In genomic region chr18:12679183-12679786, GRCh38 we compare ENCODE assay signal across 8 cellular contexts. TPM values are rescaled to one million over a fixed set of nuclear protein-coding genes. Genes with fewer than 3 reads are reported as not detected.
DNase-seq lines count a peak whose midpoint lies in the region; ATAC-seq and TF ChIP-seq lines count a peak whose summit lies in the region.

No MANE protein-coding gene starts in this region.

- peak overlapping the region in 44 of 59 donors; percentile 1 to 81 (median 56) for H3K27ac ChIP-seq in dorsolateral prefrontal cortex

- ATAC-seq in HG03196 (IDR thresholded peaks at IDR 0.05; ENCODE audit: unreplicated experiment) = no peak

- peak overlapping the region in 29 of 59 donors; percentile 1 to 45 (median 24) for H3K4me3 ChIP-seq in dorsolateral prefrontal cortex

- DNase-seq in Ammon's horn (ENCODE audit: low spot score) (peak; percentile 72), dorsolateral prefrontal cortex (no peak), myocyte (ENCODE audit: low read depth) (peak; percentile 81), NOMO-1 treated with DMSO at 0.1 percent for 48 hours (lab: John Stamatoyannopoulos, UW; ENCODE audit: unreplicated experiment) (no peak), GM10266 (ENCODE audit: extremely low spot score) (no peak)
- no peak for DNase-seq in stimulated activated CD4-positive, alpha-beta T cell treated with anti-CD3 and anti-CD28 coated beads, Interleukin-12 subunit alpha, Interleukin-12 subunit beta, amount 100 ng/mL, for 4 hours

- TF ChIP-seq CTCF in dorsolateral prefrontal cortex (IDR thresholded peaks at IDR 0.05 in 54 of 56, conservative IDR thresholded peaks at IDR 0.05 in 2 of 56; ENCODE audit: low read depth in 1 of 56, partially characterized antibody in 56 of 56) (no peak), GM10266 (IDR thresholded peaks at IDR 0.05; ENCODE audit: control insufficient read depth, insufficient read depth, low read depth, missing control alignments) (no peak)

- intact Hi-C loops in dorsolateral prefrontal cortex (cut with DNase I) = no loop called here

- no peaks in the 10 kb centered on the region for H3K27me3 ChIP-seq in dorsolateral prefrontal cortex

TF ChIP-seq in PFSK-1, 5 proteins besides CTCF, POLR2A, EP300 and RAD21:
- TF ChIP-seq POLR2AphosphoS5 (IDR thresholded peaks at IDR 0.05; ENCODE audit: low read depth, low read length) = peak; percentile 96
- TF ChIP-seq TAF1 (IDR thresholded peaks at IDR 0.05; ENCODE audit: borderline replicate concordance, insufficient read depth, low read length) = peak; percentile 82; the same call in 1 of the 2 replicates
- no peak for TF ChIP-seq REST (IDR thresholded peaks at IDR 0.05; ENCODE audit: insufficient read depth in 1 of 2, low read depth in 2 of 2, low read length in 2 of 2)
- peak; percentile 53; the same call in 1 of the 2 replicates for TF ChIP-seq SIN3A (IDR thresholded peaks at IDR 0.05; ENCODE audit: borderline replicate concordance, insufficient read depth, low read length)
- TF ChIP-seq FOXP2 (optimal IDR thresholded peaks at IDR 0.05; ENCODE audit: borderline replicate concordance, extremely low read depth, extremely low read length, insufficient read depth) = no peak
TF ChIP-seq in PFSK-1: peak in this region for 3.

RNA-seq across cellular contexts. Expression of gene SPIRE1, which starts 21.4 kb away (rescaled TPM):
- polyA plus RNA-seq in PFSK-1 (2012; ENCODE audit: insufficient read length, low read depth) = 31.9 TPM
- total RNA-seq in dorsolateral prefrontal cortex = 100 to 1,000 TPM in 99 of 120 experiments, 10 to 100 TPM in 21; 76.6 to 170 (median 113) TPM
- total RNA-seq in myocyte = 43.1 and 53.9 TPM in 2 replicates
- 48.5 TPM for polyA plus RNA-seq in myocyte (2012)

RNA-seq across cellular contexts. Expression of gene CEP76, which starts 23.2 kb away (rescaled TPM):
- 6.6 TPM for polyA plus RNA-seq in PFSK-1 (2012; ENCODE audit: insufficient read length, low read depth)
- total RNA-seq in dorsolateral prefrontal cortex = 10 to 100 TPM in 67 of 120 experiments, 1 to 10 TPM in 53; 5.4 to 17.5 (median 10.4) TPM
- 5.8 and 9.7 TPM in 2 replicates for total RNA-seq in myocyte
- polyA plus RNA-seq in myocyte (2012) = 3.3 TPM

RNA-seq across cellular contexts. Expression of gene PSMG2, which starts 23.6 kb away (rescaled TPM):
- polyA plus RNA-seq in PFSK-1 (2012; ENCODE audit: insufficient read length, low read depth) = 43.2 TPM
- 10 to 100 TPM; 46.0 to 79.5 (median 56.9) TPM for total RNA-seq in dorsolateral prefrontal cortex
- total RNA-seq in myocyte = 50.1 and 54.1 TPM in 2 replicates
- 41.9 TPM for polyA plus RNA-seq in myocyte (2012)

Comparison
In these comparisons a context has a peak if more than half of its experiments do, and no peak if none do; other contexts are left out.
1. DNase-seq: peak in Ammon's horn (single experiment) and myocyte (single experiment); none in dorsolateral prefrontal cortex (0 of 10), NOMO-1 treated with DMSO at 0.1 percent for 48 hours (single experiment), stimulated activated CD4-positive, alpha-beta T cell treated with anti-CD3 and anti-CD28 coated beads, Interleukin-12 subunit alpha, Interleukin-12 subunit beta, amount 100 ng/mL, for 4 hours (single experiment) and GM10266 (single experiment).